ENCODE assay signal across 1 cellular context in the genomic region with DNA sequence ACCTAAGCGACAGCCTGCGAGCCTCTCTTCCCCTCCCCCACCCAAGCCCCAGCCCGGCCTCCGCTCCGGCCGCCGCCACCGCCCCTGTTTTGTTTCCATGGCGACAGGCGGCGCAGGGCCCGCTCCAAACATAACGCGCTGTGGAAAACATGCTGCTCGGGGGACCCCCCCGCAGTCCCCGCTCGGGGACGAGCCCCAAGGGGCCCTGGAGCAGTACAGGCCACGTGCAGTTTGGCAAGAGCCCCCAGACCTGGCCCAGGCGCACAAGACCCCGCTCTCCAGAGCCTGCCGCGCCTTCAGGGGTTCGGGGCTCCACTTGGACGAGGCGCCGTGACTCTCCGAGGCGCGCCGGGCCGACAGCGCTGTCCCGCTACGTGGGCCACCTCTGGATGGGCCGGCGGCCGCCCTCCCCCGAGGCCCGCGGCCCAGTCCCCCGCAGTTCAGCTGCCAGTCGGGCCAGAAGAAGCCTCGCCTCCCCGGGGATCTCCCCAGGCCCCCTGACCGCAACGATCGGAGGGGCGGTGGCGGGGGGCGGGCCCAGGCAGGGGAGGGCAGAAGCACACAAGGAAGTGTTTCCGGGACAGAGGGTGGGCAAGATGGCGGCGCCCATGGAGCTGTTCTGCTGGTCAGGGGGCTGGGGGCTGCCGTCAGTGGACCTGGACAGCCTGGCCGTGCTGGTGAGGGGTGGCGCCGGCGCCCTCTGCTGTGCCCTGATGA.
TF ChIP-seq lines count a peak whose summit lies in the region.

A gene with protein sequence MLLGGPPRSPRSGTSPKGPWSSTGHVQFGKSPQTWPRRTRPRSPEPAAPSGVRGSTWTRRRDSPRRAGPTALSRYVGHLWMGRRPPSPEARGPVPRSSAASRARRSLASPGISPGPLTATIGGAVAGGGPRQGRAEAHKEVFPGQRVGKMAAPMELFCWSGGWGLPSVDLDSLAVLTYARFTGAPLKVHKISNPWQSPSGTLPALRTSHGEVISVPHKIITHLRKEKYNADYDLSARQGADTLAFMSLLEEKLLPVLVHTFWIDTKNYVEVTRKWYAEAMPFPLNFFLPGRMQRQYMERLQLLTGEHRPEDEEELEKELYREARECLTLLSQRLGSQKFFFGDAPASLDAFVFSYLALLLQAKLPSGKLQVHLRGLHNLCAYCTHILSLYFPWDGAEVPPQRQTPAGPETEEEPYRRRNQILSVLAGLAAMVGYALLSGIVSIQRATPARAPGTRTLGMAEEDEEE (plus strand): TSS at position 40 of the 717 bp plus-strand sequence. CDS start 110 bp downstream, at position 150.

TF ChIP-seq in HepG2, 621 proteins besides CTCF, POLR2A, EP300 and RAD21 (continued from another document and continues in another):
- TF ChIP-seq, protein P1, sequence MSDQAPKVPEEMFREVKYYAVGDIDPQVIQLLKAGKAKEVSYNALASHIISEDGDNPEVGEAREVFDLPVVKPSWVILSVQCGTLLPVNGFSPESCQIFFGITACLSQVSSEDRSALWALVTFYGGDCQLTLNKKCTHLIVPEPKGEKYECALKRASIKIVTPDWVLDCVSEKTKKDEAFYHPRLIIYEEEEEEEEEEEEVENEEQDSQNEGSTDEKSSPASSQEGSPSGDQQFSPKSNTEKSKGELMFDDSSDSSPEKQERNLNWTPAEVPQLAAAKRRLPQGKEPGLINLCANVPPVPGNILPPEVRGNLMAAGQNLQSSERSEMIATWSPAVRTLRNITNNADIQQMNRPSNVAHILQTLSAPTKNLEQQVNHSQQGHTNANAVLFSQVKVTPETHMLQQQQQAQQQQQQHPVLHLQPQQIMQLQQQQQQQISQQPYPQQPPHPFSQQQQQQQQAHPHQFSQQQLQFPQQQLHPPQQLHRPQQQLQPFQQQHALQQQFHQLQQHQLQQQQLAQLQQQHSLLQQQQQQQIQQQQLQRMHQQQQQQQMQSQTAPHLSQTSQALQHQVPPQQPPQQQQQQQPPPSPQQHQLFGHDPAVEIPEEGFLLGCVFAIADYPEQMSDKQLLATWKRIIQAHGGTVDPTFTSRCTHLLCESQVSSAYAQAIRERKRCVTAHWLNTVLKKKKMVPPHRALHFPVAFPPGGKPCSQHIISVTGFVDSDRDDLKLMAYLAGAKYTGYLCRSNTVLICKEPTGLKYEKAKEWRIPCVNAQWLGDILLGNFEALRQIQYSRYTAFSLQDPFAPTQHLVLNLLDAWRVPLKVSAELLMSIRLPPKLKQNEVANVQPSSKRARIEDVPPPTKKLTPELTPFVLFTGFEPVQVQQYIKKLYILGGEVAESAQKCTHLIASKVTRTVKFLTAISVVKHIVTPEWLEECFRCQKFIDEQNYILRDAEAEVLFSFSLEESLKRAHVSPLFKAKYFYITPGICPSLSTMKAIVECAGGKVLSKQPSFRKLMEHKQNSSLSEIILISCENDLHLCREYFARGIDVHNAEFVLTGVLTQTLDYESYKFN (CRISPR knock-in tag; conservative IDR thresholded peaks at IDR 0.05) = peak; percentile 54
- TF ChIP-seq HES4 (CRISPR knock-in tag; IDR thresholded peaks at IDR 0.05; ENCODE audit: borderline replicate concordance) (peak; percentile 17; the same call in 1 of the 2 replicates), SRSF1 (optimal IDR thresholded peaks at IDR 0.05; ENCODE audit: low read depth, low read length) (no peak), HNRNPH1 (optimal IDR thresholded peaks at IDR 0.05; ENCODE audit: low read depth, low read length) (no peak), ZBTB42 (CRISPR knock-in tag; IDR thresholded peaks at IDR 0.05) (no peak), SATB2 (CRISPR knock-in tag; IDR thresholded peaks at IDR 0.05) (no peak), ZNF431 (CRISPR knock-in tag; IDR thresholded peaks at IDR 0.05; ENCODE audit: borderline replicate concordance, low read depth) (no peak), ZNF121 (CRISPR knock-in tag; IDR thresholded peaks at IDR 0.05) (no peak), SIN3B (IDR thresholded peaks at IDR 0.05; ENCODE audit: low read length) (peak; percentile 79), BCL6 (CRISPR knock-in tag; IDR thresholded peaks at IDR 0.05) (no peak), ZNF747 (CRISPR knock-in tag; IDR thresholded peaks at IDR 0.05; ENCODE audit: borderline replicate concordance) (no peak), FOSL1 (CRISPR knock-in tag; IDR thresholded peaks at IDR 0.05; ENCODE audit: borderline replicate concordance) (no peak), SNAI1 (CRISPR knock-in tag; IDR thresholded peaks at IDR 0.05; ENCODE audit: borderline replicate concordance) (peak; percentile 69; the same call in 1 of the 2 replicates), RFX3 (CRISPR knock-in tag; IDR thresholded peaks at IDR 0.05) (peak; percentile 87), MBNL3 (CRISPR knock-in tag; conservative IDR thresholded peaks at IDR 0.05) (no peak), CREB1 (IDR thresholded peaks at IDR 0.05) (peak; percentile 66; the same call in 1 of the 2 replicates), CREB1 (CRISPR knock-in tag; IDR thresholded peaks at IDR 0.05) (no peak), KLF15 (CRISPR knock-in tag; IDR thresholded peaks at IDR 0.05; ENCODE audit: borderline replicate concordance) (no peak), NR3C1 (CRISPR knock-in tag; IDR thresholded peaks at IDR 0.05) (no peak), ZSCAN20 (CRISPR knock-in tag; IDR thresholded peaks at IDR 0.05; ENCODE audit: borderline replicate concordance) (no peak), ATF1 (CRISPR knock-in tag; IDR thresholded peaks at IDR 0.05) (no peak), SMAD1 (CRISPR knock-in tag; IDR thresholded peaks at IDR 0.05; ENCODE audit: borderline replicate concordance, low read depth) (no peak), MIER3 (CRISPR knock-in tag; IDR thresholded peaks at IDR 0.05; ENCODE audit: borderline replicate concordance) (0 out of 2 replicates have a peak, but pooled peaks have one; percentile 9), ISL2 (CRISPR knock-in tag; IDR thresholded peaks at IDR 0.05) (no peak; the same call in 1 of the 2 replicates), RELA (CRISPR knock-in tag; IDR thresholded peaks at IDR 0.05) (no peak), XRCC5 (optimal IDR thresholded peaks at IDR 0.05; ENCODE audit: low read length) (no peak), ZNF598 (CRISPR knock-in tag; IDR thresholded peaks at IDR 0.05; ENCODE audit: borderline replicate concordance) (peak; percentile 57; the same call in 1 of the 2 replicates), ZFP37 (CRISPR knock-in tag; IDR thresholded peaks at IDR 0.05; ENCODE audit: borderline replicate concordance) (no peak), MAZ (IDR thresholded peaks at IDR 0.05; ENCODE audit: borderline replicate concordance, low read depth, low read length) (peak; percentile 31; the same call in 1 of the 2 replicates), MAZ (CRISPR knock-in tag; IDR thresholded peaks at IDR 0.05; ENCODE audit: low read depth) (peak; percentile 30), FOXP1 (IDR thresholded peaks at IDR 0.05) (no peak), FOXP1 (CRISPR knock-in tag; IDR thresholded peaks at IDR 0.05) (no peak), RFX5 (IDR thresholded peaks at IDR 0.05; ENCODE audit: low read depth, low read length) (no peak), CHD4 (IDR thresholded peaks at IDR 0.05; ENCODE audit: borderline replicate concordance, low read length) (no peak), PTBP1 (IDR thresholded peaks at IDR 0.05; ENCODE audit: low read depth, low read length, poor library complexity, severe bottlenecking) (no peak)
- TF ChIP-seq, protein P2, sequence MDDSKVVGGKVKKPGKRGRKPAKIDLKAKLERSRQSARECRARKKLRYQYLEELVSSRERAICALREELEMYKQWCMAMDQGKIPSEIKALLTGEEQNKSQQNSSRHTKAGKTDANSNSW (CRISPR knock-in tag; IDR thresholded peaks at IDR 0.05; ENCODE audit: borderline replicate concordance) = peak; percentile 56; the same call in 1 of the 2 replicates
- TF ChIP-seq, protein P3, sequence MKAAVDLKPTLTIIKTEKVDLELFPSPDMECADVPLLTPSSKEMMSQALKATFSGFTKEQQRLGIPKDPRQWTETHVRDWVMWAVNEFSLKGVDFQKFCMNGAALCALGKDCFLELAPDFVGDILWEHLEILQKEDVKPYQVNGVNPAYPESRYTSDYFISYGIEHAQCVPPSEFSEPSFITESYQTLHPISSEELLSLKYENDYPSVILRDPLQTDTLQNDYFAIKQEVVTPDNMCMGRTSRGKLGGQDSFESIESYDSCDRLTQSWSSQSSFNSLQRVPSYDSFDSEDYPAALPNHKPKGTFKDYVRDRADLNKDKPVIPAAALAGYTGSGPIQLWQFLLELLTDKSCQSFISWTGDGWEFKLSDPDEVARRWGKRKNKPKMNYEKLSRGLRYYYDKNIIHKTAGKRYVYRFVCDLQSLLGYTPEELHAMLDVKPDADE (CRISPR knock-in tag; IDR thresholded peaks at IDR 0.05) = no peak
- TF ChIP-seq, protein P4, sequence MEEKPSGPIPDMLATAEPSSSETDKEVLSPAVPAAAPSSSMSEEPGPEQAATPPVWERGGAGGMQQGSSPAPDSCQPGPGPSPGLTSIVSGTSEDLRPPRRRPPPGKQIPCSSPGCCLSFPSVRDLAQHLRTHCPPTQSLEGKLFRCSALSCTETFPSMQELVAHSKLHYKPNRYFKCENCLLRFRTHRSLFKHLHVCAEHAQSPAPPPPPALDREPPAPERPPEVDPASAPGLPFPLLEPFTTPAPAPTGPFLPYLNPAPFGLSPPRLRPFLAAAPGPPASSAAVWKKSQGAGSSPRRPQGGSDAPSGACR (CRISPR knock-in tag; IDR thresholded peaks at IDR 0.05) = 0 out of 2 replicates have a peak, but pooled peaks have one; percentile 12
- TF ChIP-seq, protein P5, sequence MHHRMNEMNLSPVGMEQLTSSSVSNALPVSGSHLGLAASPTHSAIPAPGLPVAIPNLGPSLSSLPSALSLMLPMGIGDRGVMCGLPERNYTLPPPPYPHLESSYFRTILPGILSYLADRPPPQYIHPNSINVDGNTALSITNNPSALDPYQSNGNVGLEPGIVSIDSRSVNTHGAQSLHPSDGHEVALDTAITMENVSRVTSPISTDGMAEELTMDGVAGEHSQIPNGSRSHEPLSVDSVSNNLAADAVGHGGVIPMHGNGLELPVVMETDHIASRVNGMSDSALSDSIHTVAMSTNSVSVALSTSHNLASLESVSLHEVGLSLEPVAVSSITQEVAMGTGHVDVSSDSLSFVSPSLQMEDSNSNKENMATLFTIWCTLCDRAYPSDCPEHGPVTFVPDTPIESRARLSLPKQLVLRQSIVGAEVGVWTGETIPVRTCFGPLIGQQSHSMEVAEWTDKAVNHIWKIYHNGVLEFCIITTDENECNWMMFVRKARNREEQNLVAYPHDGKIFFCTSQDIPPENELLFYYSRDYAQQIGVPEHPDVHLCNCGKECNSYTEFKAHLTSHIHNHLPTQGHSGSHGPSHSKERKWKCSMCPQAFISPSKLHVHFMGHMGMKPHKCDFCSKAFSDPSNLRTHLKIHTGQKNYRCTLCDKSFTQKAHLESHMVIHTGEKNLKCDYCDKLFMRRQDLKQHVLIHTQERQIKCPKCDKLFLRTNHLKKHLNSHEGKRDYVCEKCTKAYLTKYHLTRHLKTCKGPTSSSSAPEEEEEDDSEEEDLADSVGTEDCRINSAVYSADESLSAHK (CRISPR knock-in tag; IDR thresholded peaks at IDR 0.05; ENCODE audit: borderline replicate concordance) = no peak
- TF ChIP-seq, protein P6, sequence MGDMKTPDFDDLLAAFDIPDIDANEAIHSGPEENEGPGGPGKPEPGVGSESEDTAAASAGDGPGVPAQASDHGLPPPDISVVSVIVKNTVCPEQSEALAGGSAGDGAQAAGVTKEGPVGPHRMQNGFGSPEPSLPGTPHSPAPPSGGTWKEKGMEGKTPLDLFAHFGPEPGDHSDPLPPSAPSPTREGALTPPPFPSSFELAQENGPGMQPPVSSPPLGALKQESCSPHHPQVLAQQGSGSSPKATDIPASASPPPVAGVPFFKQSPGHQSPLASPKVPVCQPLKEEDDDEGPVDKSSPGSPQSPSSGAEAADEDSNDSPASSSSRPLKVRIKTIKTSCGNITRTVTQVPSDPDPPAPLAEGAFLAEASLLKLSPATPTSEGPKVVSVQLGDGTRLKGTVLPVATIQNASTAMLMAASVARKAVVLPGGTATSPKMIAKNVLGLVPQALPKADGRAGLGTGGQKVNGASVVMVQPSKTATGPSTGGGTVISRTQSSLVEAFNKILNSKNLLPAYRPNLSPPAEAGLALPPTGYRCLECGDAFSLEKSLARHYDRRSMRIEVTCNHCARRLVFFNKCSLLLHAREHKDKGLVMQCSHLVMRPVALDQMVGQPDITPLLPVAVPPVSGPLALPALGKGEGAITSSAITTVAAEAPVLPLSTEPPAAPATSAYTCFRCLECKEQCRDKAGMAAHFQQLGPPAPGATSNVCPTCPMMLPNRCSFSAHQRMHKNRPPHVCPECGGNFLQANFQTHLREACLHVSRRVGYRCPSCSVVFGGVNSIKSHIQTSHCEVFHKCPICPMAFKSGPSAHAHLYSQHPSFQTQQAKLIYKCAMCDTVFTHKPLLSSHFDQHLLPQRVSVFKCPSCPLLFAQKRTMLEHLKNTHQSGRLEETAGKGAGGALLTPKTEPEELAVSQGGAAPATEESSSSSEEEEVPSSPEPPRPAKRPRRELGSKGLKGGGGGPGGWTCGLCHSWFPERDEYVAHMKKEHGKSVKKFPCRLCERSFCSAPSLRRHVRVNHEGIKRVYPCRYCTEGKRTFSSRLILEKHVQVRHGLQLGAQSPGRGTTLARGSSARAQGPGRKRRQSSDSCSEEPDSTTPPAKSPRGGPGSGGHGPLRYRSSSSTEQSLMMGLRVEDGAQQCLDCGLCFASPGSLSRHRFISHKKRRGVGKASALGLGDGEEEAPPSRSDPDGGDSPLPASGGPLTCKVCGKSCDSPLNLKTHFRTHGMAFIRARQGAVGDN (CRISPR knock-in tag; IDR thresholded peaks at IDR 0.05) = peak; percentile 80
- TF ChIP-seq, protein P7, sequence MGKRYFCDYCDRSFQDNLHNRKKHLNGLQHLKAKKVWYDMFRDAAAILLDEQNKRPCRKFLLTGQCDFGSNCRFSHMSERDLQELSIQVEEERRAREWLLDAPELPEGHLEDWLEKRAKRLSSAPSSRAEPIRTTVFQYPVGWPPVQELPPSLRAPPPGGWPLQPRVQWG (CRISPR knock-in tag; IDR thresholded peaks at IDR 0.05; ENCODE audit: borderline replicate concordance, low read depth) = no peak
- TF ChIP-seq, protein P8, sequence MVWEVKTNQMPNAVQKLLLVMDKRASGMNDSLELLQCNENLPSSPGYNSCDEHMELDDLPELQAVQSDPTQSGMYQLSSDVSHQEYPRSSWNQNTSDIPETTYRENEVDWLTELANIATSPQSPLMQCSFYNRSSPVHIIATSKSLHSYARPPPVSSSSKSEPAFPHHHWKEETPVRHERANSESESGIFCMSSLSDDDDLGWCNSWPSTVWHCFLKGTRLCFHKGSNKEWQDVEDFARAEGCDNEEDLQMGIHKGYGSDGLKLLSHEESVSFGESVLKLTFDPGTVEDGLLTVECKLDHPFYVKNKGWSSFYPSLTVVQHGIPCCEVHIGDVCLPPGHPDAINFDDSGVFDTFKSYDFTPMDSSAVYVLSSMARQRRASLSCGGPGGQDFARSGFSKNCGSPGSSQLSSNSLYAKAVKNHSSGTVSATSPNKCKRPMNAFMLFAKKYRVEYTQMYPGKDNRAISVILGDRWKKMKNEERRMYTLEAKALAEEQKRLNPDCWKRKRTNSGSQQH (CRISPR knock-in tag; IDR thresholded peaks at IDR 0.05; ENCODE audit: low read depth) = peak; percentile 85; the same call in 1 of the 2 replicates
- TF ChIP-seq, protein P9, sequence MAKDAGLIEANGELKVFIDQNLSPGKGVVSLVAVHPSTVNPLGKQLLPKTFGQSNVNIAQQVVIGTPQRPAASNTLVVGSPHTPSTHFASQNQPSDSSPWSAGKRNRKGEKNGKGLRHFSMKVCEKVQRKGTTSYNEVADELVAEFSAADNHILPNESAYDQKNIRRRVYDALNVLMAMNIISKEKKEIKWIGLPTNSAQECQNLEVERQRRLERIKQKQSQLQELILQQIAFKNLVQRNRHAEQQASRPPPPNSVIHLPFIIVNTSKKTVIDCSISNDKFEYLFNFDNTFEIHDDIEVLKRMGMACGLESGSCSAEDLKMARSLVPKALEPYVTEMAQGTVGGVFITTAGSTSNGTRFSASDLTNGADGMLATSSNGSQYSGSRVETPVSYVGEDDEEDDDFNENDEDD (CRISPR knock-in tag; IDR thresholded peaks at IDR 0.05; ENCODE audit: borderline replicate concordance) = no peak
